Comparison of ENCODE assay signal across 8 cellular contexts in genomic region chr11:47991266-47991830, GRCh38. TPM values are rescaled to one million over a fixed set of nuclear protein-coding genes. Genes with fewer than 3 reads are reported as not detected.
DNase-seq lines count a peak whose midpoint lies in the region; ATAC-seq, FAIRE-seq and TF ChIP-seq lines count a peak whose summit lies in the region.

No MANE protein-coding gene starts in this region.

- H4K91ac ChIP-seq in mesenchymal stem cell (ENCODE audit: low read length), result no peak overlapping the region

- peak overlapping the region in 1 of 2 experiments; percentile 55 for H3K23ac ChIP-seq in mesenchymal stem cell (ENCODE audit: low read length in 2 of 2)

- H3K36me3 ChIP-seq in GM23338 (ENCODE audit: insufficient read depth) (no peaks in the 10 kb centered on the region), astrocyte (ENCODE audit: insufficient read depth, low read length) (no peaks in the 10 kb centered on the region), mesenchymal stem cell (ENCODE audit: control insufficient read depth in 1 of 2, insufficient read depth in 2 of 2, low read depth in 1 of 2, low read length in 2 of 2) (peaks cover 0 to under 1% of the 10 kb centered on the region in 2 experiments)

- peak overlapping the region; percentile 81 for H3K27ac ChIP-seq in GM23338 (ENCODE audit: low read depth)
- no peak overlapping the region for H3K27ac ChIP-seq in astrocyte (ENCODE audit: low read depth, low read length)
- peak overlapping the region; percentile 19 for H3K27ac ChIP-seq in mesenchymal stem cell (ENCODE audit: low read length, poor library complexity, severe bottlenecking)

- peaks cover 86% of the 10 kb centered on the region for H3K79me2 ChIP-seq in GM23338 (replicated peaks; ENCODE audit: insufficient read depth)
- peaks cover 88% of the 10 kb centered on the region for H3K79me2 ChIP-seq in astrocyte (ENCODE audit: insufficient read depth, low read length)

- peak; percentile 30 for ATAC-seq in GM23338
- ATAC-seq in HG03108 (IDR thresholded peaks at IDR 0.05; ENCODE audit: unreplicated experiment), result no peak
- no peak for ATAC-seq in HG02840 (IDR thresholded peaks at IDR 0.05; ENCODE audit: low FRiP score, unreplicated experiment)
- no peak for ATAC-seq in HG02678 (IDR thresholded peaks at IDR 0.05; ENCODE audit: unreplicated experiment)

- no peak for FAIRE-seq in astrocyte (lab: Jason Lieb, UNC)

- peaks cover 4% of the 10 kb centered on the region; the same call in 1 of the 2 replicates for H3F3A ChIP-seq in GM23338 (replicated peaks; ENCODE audit: low read depth)

- H3K27ac Mint-ChIP-seq in GM23338, result peak overlapping the region; percentile 88
- H3K27ac Mint-ChIP-seq in astrocyte (ENCODE audit: unreplicated experiment), result peak overlapping the region; percentile 63
- H3K27ac Mint-ChIP-seq in glutamatergic neuron (ENCODE audit: unreplicated experiment), result no peak overlapping the region

- H2BK15ac ChIP-seq in mesenchymal stem cell (ENCODE audit: low read depth, poor library complexity, severe bottlenecking), result no peak overlapping the region

- no peaks in the 10 kb centered on the region for H3K79me1 ChIP-seq in mesenchymal stem cell (replicated peaks; ENCODE audit: low read length, poor library complexity, severe bottlenecking)

- H3K4me3 ChIP-seq in GM23338 (peak overlapping the region; percentile 12; the same call in 1 of the 2 replicates), astrocyte (ENCODE audit: insufficient read depth, low read depth, low read length) (no peak overlapping the region), mesenchymal stem cell (ENCODE audit: insufficient read depth in 1 of 2, low read depth in 1 of 2, low read length in 2 of 2) (no peak overlapping the region)

- no peak overlapping the region for H2BK120ac ChIP-seq in mesenchymal stem cell (ENCODE audit: low read depth, low read length)

- H3K18ac ChIP-seq in mesenchymal stem cell (ENCODE audit: low read depth in 1 of 2, low read length in 2 of 2), result peak overlapping the region in 1 of 2 experiments; percentile 83

- H3K9me3 Mint-ChIP-seq in GM23338, result no peaks in the 10 kb centered on the region
- H3K9me3 Mint-ChIP-seq in astrocyte (ENCODE audit: unreplicated experiment), result no peaks in the 10 kb centered on the region
- peaks cover 2% of the 10 kb centered on the region for H3K9me3 Mint-ChIP-seq in glutamatergic neuron (ENCODE audit: unreplicated experiment)

- H3K4me1 Mint-ChIP-seq in GM23338 (peaks cover 28% of the 10 kb centered on the region), astrocyte (ENCODE audit: low read depth, unreplicated experiment) (peaks cover 15% of the 10 kb centered on the region), glutamatergic neuron (ENCODE audit: low read depth, unreplicated experiment) (no peaks in the 10 kb centered on the region)

- H3K9me2 ChIP-seq in GM23338 (ENCODE audit: insufficient read depth), result no peaks in the 10 kb centered on the region

- peak overlapping the region; percentile 45; the same call in 2 of the 3 replicates for H3K4me3 Mint-ChIP-seq in GM23338
- H3K4me3 Mint-ChIP-seq in astrocyte (ENCODE audit: unreplicated experiment), result peak overlapping the region; percentile 0
- no peak overlapping the region for H3K4me3 Mint-ChIP-seq in glutamatergic neuron (ENCODE audit: unreplicated experiment)

- H4K8ac ChIP-seq in mesenchymal stem cell (ENCODE audit: low read length), result no peak overlapping the region

- H2AFZ ChIP-seq in GM23338, result no peak overlapping the region
- no peak overlapping the region for H2AFZ ChIP-seq in astrocyte (ENCODE audit: low read depth, low read length)
- H2AFZ ChIP-seq in mesenchymal stem cell (ENCODE audit: low read depth, low read length), result peak overlapping the region; percentile 42

- H4K20me1 ChIP-seq in GM23338 (replicated peaks; ENCODE audit: insufficient read depth) (peaks cover 10% of the 10 kb centered on the region; the same call in 1 of the 2 replicates), astrocyte (ENCODE audit: insufficient read depth, low read length) (peaks cover 50% of the 10 kb centered on the region)

- H2AK5ac ChIP-seq in mesenchymal stem cell (ENCODE audit: low read length, severe bottlenecking), result peak overlapping the region; percentile 23

- H2BK5ac ChIP-seq in mesenchymal stem cell (ENCODE audit: low read depth, low read length, poor library complexity, severe bottlenecking), result no peak overlapping the region

- H3K14ac ChIP-seq in mesenchymal stem cell (ENCODE audit: low read length in 2 of 2), result no peak overlapping the region

- TF ChIP-seq CTCF in GM23338 (conservative IDR thresholded peaks at IDR 0.05; ENCODE audit: low read depth in 2 of 2) (no peak), astrocyte (IDR thresholded peaks at IDR 0.05; ENCODE audit: insufficient read depth, low read depth, low read length) (no peak), glutamatergic neuron (IDR thresholded peaks at IDR 0.05; ENCODE audit: partially characterized antibody, unreplicated experiment) (no peak)

- H3K27me3 Mint-ChIP-seq in GM23338 (ENCODE audit: insufficient read depth, low read depth, poor library complexity) (peaks cover 4% of the 10 kb centered on the region), astrocyte (ENCODE audit: low read depth, unreplicated experiment) (no peaks in the 10 kb centered on the region), glutamatergic neuron (ENCODE audit: unreplicated experiment) (peaks cover 4% of the 10 kb centered on the region)

- H3K4me2 ChIP-seq in GM23338, result peak overlapping the region; percentile 46
- peak overlapping the region; percentile 49 for H3K4me2 ChIP-seq in astrocyte (ENCODE audit: low read length)
- H3K4me2 ChIP-seq in mesenchymal stem cell (ENCODE audit: low read length, poor library complexity, severe bottlenecking), result peak overlapping the region; percentile 2

- WGBS in mesenchymal stem cell, result 35% methylated on average over 8 of the region's 9 CpGs

- H3K4ac ChIP-seq in mesenchymal stem cell (ENCODE audit: low read depth in 1 of 2, low read length in 2 of 2), result peak overlapping the region in 1 of 2 experiments; percentile 76

- DNase-seq in GM23338 (ENCODE audit: low spot score) (peak; percentile 60), NCI-H2107 (lab: John Stamatoyannopoulos, UW) (peak; percentile 46), astrocyte (ENCODE audit: low read depth) (peak; percentile 56), mesenchymal stem cell (peak; percentile 62), glutamatergic neuron (no peak)

- no peaks in the 10 kb centered on the region for H3K27me3 ChIP-seq in GM23338 (ENCODE audit: insufficient read depth)
- H3K27me3 ChIP-seq in astrocyte (ENCODE audit: insufficient read depth, low read length), result no peaks in the 10 kb centered on the region
- no peaks in the 10 kb centered on the region for H3K27me3 ChIP-seq in mesenchymal stem cell (ENCODE audit: control insufficient read depth in 1 of 2, insufficient read depth in 1 of 2, low read length in 2 of 2)

- H3K9ac ChIP-seq in astrocyte (ENCODE audit: low read length) (peak overlapping the region; percentile 17), mesenchymal stem cell (ENCODE audit: low read length) (no peak overlapping the region)

- H3K4me1 ChIP-seq in GM23338 (ENCODE audit: insufficient read depth) (peaks cover 35% of the 10 kb centered on the region), astrocyte (ENCODE audit: insufficient read depth, low read length) (peaks cover 15% of the 10 kb centered on the region), mesenchymal stem cell (ENCODE audit: control insufficient read depth, insufficient read depth, low read depth, low read length) (peaks cover 29% of the 10 kb centered on the region)

- peak overlapping the region in 1 of 2 experiments; percentile 68 for H2BK12ac ChIP-seq in mesenchymal stem cell (ENCODE audit: low read length in 2 of 2)

- H3K9me3 ChIP-seq in astrocyte (ENCODE audit: insufficient read depth, low read depth, low read length) (no peaks in the 10 kb centered on the region), mesenchymal stem cell (ENCODE audit: control insufficient read depth, low read length) (no peaks in the 10 kb centered on the region)

- peaks cover 3% of the 10 kb centered on the region; the same call in 1 of the 3 replicates for H3K36me3 Mint-ChIP-seq in GM23338 (ENCODE audit: low read depth)
- H3K36me3 Mint-ChIP-seq in astrocyte (ENCODE audit: low read depth, unreplicated experiment), result no peaks in the 10 kb centered on the region
- no peaks in the 10 kb centered on the region for H3K36me3 Mint-ChIP-seq in glutamatergic neuron (ENCODE audit: unreplicated experiment)

TF ChIP-seq in GM23338, 12 proteins besides CTCF, POLR2A, EP300 and RAD21:
- 0 out of 2 replicates have a peak, but pooled peaks have one; percentile 40 for TF ChIP-seq ETS1 (IDR thresholded peaks at IDR 0.05)
- TF ChIP-seq EZH2phosphoT487 (IDR thresholded peaks at IDR 0.05; ENCODE audit: unreplicated experiment), result no peak
- TF ChIP-seq ZNF114 (CRISPR knock-in tag; IDR thresholded peaks at IDR 0.05), result no peak
TF ChIP-seq in GM23338: peak in this region for 1.

RNA-seq across cellular contexts. Expression of gene PTPRJ, which starts 11.0 kb away (rescaled TPM):
- total RNA-seq in GM23338 (2014; rRNA removed; shearing (Covaris generic)), result 14.0 and 16.0 TPM in 2 replicates
- polyA plus RNA-seq in GM23338 (2016; fragmentation: Nextera tagmentation; extraction: Ambion mirVana), result 3.8 and 4.2 TPM in 2 replicates
- 17.4 and 22.9 TPM in 2 replicates for total RNA-seq in astrocyte
- 17.1 TPM for polyA plus RNA-seq in mesenchymal stem cell (2013, experiment 1 of 2)
- 16.8 TPM for polyA plus RNA-seq in mesenchymal stem cell (2013, experiment 2 of 2)
- 2.4 TPM for total RNA-seq in glutamatergic neuron (ENCODE audit: unreplicated experiment)
